In genomic region chr3:31253782-31254181, GRCh38 we compare ENCODE assay signal across 17 cellular contexts.
DNase-seq lines count a peak whose midpoint lies in the region; TF ChIP-seq lines count a peak whose summit lies in the region.
"Had no signal": no experiment of that assay in that cellular context is flagged by ENCODE, and none has a peak within 500 bp of the region (broad histone marks: within the 10 kb centered on the region; RNA-seq: fewer than 3 reads in every experiment).

No MANE protein-coding gene starts in this region.

- H3K27ac ChIP-seq in stomach (no peak overlapping the region), vagina (no peak overlapping the region)
- H3K27ac ChIP-seq: breast epithelium, GM23248, HL-60, suprapubic skin had no signal

- no peaks in the 10 kb centered on the region for H3K36me3 ChIP-seq in stomach
- no peaks in the 10 kb centered on the region for H3K36me3 ChIP-seq in vagina
- H3K36me3 ChIP-seq: breast epithelium, suprapubic skin had no signal

- CTCF ChIA-PET in activated naive CD4-positive, alpha-beta T cell treated with anti-CD3 and anti-CD28 coated beads for 36 hours (lab: Charles Lee) = interaction anchor here (0.6 to 1.0 kb wide), 3 partner anchors 96 to 180 kb away, joined by 3 read pairs; no protein-coding TSS in a partner anchor

- peak overlapping the region; percentile 65 for H3K27ac Mint-ChIP-seq in activated naive CD4-positive, alpha-beta T cell treated with anti-CD3 and anti-CD28 coated beads for 36 hours
- H3K27ac Mint-ChIP-seq in activated T-helper 2 cell treated with anti-CD3 and anti-CD28 coated beads, Interferon-gamma antibody, Interleukin-2, Interleukin-4, amounts not matched to agents 10 μg/mL and 5 μg/mL and 100 μg/mL, durations not matched to agents 14 hours and 24 hours and 36 hours = peak overlapping the region; percentile 83

- H3K4me1 Mint-ChIP-seq in activated naive CD4-positive, alpha-beta T cell treated with anti-CD3 and anti-CD28 coated beads for 36 hours (ENCODE audit: low read depth) = peaks cover 51% of the 10 kb centered on the region
- peaks cover 50% of the 10 kb centered on the region for H3K4me1 Mint-ChIP-seq in activated T-helper 2 cell treated with anti-CD3 and anti-CD28 coated beads, Interferon-gamma antibody, Interleukin-2, Interleukin-4, amounts not matched to agents 10 μg/mL and 5 μg/mL and 100 μg/mL, durations not matched to agents 14 hours and 24 hours and 36 hours (ENCODE audit: low read depth)

- DNase-seq in activated naive CD4-positive, alpha-beta T cell treated with anti-CD3 and anti-CD28 coated beads for 36 hours = peak; percentile 59
- no peak for DNase-seq in activated naive CD4-positive, alpha-beta T cell treated with Interleukin-2 at 50 U/mL for 16 hours
- DNase-seq in NCI-H460 (ENCODE audit: extremely low read depth, low read depth) (peak; percentile 16), iris pigment epithelial cell (ENCODE audit: low read depth) (peak; percentile 40), stomach (no peak), vagina (ENCODE audit: extremely low spot score in 2 of 2) (no peak), DMS53 (lab: John Stamatoyannopoulos, UW) (no peak)
- no peak for DNase-seq in activated T-helper 2 cell treated with anti-CD3 and anti-CD28 coated beads, Interferon-gamma antibody, Interleukin-2, Interleukin-4, amounts not matched to agents 10 μg/mL and 5 μg/mL and 100 μg/mL, durations not matched to agents 14 hours and 24 hours and 36 hours (ENCODE audit: low spot score)
- DNase-seq: effector CD4-positive, alpha-beta T cell; GM23248; KBM-7; NCI-H1417 treated with DMSO at 0.1 percent for 48 hours; NK-92 treated with Interleukin-12 subunit alpha and Interleukin-12 subunit beta, amount 100 ng/mL, for 24 hours; nucleus accumbens had no signal

- no peaks in the 10 kb centered on the region for H3K27me3 ChIP-seq in stomach
- H3K27me3 ChIP-seq in vagina = no peaks in the 10 kb centered on the region
- H3K27me3 ChIP-seq: breast epithelium, suprapubic skin had no signal

- H3K4me3 Mint-ChIP-seq in activated naive CD4-positive, alpha-beta T cell treated with anti-CD3 and anti-CD28 coated beads for 36 hours = no peak overlapping the region
- H3K4me3 Mint-ChIP-seq in activated T-helper 2 cell treated with anti-CD3 and anti-CD28 coated beads, Interferon-gamma antibody, Interleukin-2, Interleukin-4, amounts not matched to agents 10 μg/mL and 5 μg/mL and 100 μg/mL, durations not matched to agents 14 hours and 24 hours and 36 hours (ENCODE audit: low read depth) = no peak overlapping the region

- H3K4me1 ChIP-seq in stomach (no peaks in the 10 kb centered on the region), vagina (no peaks in the 10 kb centered on the region)
- H3K4me1 ChIP-seq: breast epithelium, suprapubic skin had no signal

- no peak for TF ChIP-seq CTCF in stomach (IDR thresholded peaks at IDR 0.05)
- TF ChIP-seq CTCF in vagina (IDR thresholded peaks at IDR 0.05) = no peak

- H3K4me3 ChIP-seq in stomach (no peak overlapping the region), vagina (no peak overlapping the region)
- H3K4me3 ChIP-seq: breast epithelium, GM23248, suprapubic skin had no signal

- intact Hi-C loops in activated naive CD4-positive, alpha-beta T cell treated with anti-CD3 and anti-CD28 coated beads for 36 hours (cut with micrococcal nuclease) = loop anchor here (2.0 to 10.0 kb wide), 9 partner anchors 104 to 1809 kb away; no protein-coding TSS in a partner anchor
- intact Hi-C loops in activated T-helper 2 cell treated with anti-CD3 and anti-CD28 coated beads, Interferon-gamma antibody, Interleukin-2, Interleukin-4, amounts not matched to agents 10 μg/mL and 5 μg/mL and 100 μg/mL, durations not matched to agents 14 hours and 24 hours and 36 hours (cut with micrococcal nuclease) = loop anchor here (2.0 to 10.0 kb wide), 4 partner anchors 35 to 599 kb away; partner anchors contain the start of gene STT3B
- intact Hi-C loops in stomach (cut with DNase I; ENCODE audit: low total_unique reads) (no loop called here), vagina (cut with DNase I) (no loop called here)

- 81 to 87% (median 85%) methylated on average over 4 of the region's 4 CpGs for WGBS in stomach, 5 donors

- H3K9me3 ChIP-seq in stomach = no peaks in the 10 kb centered on the region
- no peaks in the 10 kb centered on the region for H3K9me3 ChIP-seq in vagina
- H3K9me3 ChIP-seq: breast epithelium, suprapubic skin had no signal

- H3K27me3 Mint-ChIP-seq in activated naive CD4-positive, alpha-beta T cell treated with anti-CD3 and anti-CD28 coated beads for 36 hours (ENCODE audit: low read depth) = no peaks in the 10 kb centered on the region
- H3K27me3 Mint-ChIP-seq in activated T-helper 2 cell treated with anti-CD3 and anti-CD28 coated beads, Interferon-gamma antibody, Interleukin-2, Interleukin-4, amounts not matched to agents 10 μg/mL and 5 μg/mL and 100 μg/mL, durations not matched to agents 14 hours and 24 hours and 36 hours (ENCODE audit: low read depth) = no peaks in the 10 kb centered on the region

- H3K36me3 Mint-ChIP-seq in activated naive CD4-positive, alpha-beta T cell treated with anti-CD3 and anti-CD28 coated beads for 36 hours (ENCODE audit: low read depth) = no peaks in the 10 kb centered on the region
- peaks cover 19% of the 10 kb centered on the region for H3K36me3 Mint-ChIP-seq in activated T-helper 2 cell treated with anti-CD3 and anti-CD28 coated beads, Interferon-gamma antibody, Interleukin-2, Interleukin-4, amounts not matched to agents 10 μg/mL and 5 μg/mL and 100 μg/mL, durations not matched to agents 14 hours and 24 hours and 36 hours (ENCODE audit: low read depth)

- H3K9me3 Mint-ChIP-seq in activated naive CD4-positive, alpha-beta T cell treated with anti-CD3 and anti-CD28 coated beads for 36 hours = no peaks in the 10 kb centered on the region
- H3K9me3 Mint-ChIP-seq in activated T-helper 2 cell treated with anti-CD3 and anti-CD28 coated beads, Interferon-gamma antibody, Interleukin-2, Interleukin-4, amounts not matched to agents 10 μg/mL and 5 μg/mL and 100 μg/mL, durations not matched to agents 14 hours and 24 hours and 36 hours = peaks cover 25% of the 10 kb centered on the region

- TF ChIP-seq POLR2A in stomach (IDR thresholded peaks at IDR 0.05) (no peak), vagina (IDR thresholded peaks at IDR 0.05) (no peak)

- no peak for TF ChIP-seq EP300 in stomach (IDR thresholded peaks at IDR 0.05)

Comparison
In these comparisons a context has a peak if more than half of its experiments do, and no peak if none do; other contexts are left out.
1. DNase-seq: peak in activated naive CD4-positive, alpha-beta T cell treated with anti-CD3 and anti-CD28 coated beads for 36 hours (single experiment), NCI-H460 (single experiment) and iris pigment epithelial cell (single experiment); none in activated naive CD4-positive, alpha-beta T cell treated with Interleukin-2 at 50 U/mL for 16 hours (single experiment), activated T-helper 2 cell treated with anti-CD3 and anti-CD28 coated beads, Interferon-gamma antibody, Interleukin-2, Interleukin-4, amounts not matched to agents 10 μg/mL and 5 μg/mL and 100 μg/mL, durations not matched to agents 14 hours and 24 hours and 36 hours (single experiment), stomach (single experiment), vagina (0 of 2) and DMS53 (single experiment).
2. intact Hi-C loops: an anchor here in activated naive CD4-positive, alpha-beta T cell treated with anti-CD3 and anti-CD28 coated beads for 36 hours (2.0 to 10.0 kb wide) and activated T-helper 2 cell treated with anti-CD3 and anti-CD28 coated beads, Interferon-gamma antibody, Interleukin-2, Interleukin-4, amounts not matched to agents 10 μg/mL and 5 μg/mL and 100 μg/mL, durations not matched to agents 14 hours and 24 hours and 36 hours (2.0 to 10.0 kb wide); none called in stomach and vagina.